8 cellular contexts compared by ENCODE assay signal in the genomic region with DNA sequence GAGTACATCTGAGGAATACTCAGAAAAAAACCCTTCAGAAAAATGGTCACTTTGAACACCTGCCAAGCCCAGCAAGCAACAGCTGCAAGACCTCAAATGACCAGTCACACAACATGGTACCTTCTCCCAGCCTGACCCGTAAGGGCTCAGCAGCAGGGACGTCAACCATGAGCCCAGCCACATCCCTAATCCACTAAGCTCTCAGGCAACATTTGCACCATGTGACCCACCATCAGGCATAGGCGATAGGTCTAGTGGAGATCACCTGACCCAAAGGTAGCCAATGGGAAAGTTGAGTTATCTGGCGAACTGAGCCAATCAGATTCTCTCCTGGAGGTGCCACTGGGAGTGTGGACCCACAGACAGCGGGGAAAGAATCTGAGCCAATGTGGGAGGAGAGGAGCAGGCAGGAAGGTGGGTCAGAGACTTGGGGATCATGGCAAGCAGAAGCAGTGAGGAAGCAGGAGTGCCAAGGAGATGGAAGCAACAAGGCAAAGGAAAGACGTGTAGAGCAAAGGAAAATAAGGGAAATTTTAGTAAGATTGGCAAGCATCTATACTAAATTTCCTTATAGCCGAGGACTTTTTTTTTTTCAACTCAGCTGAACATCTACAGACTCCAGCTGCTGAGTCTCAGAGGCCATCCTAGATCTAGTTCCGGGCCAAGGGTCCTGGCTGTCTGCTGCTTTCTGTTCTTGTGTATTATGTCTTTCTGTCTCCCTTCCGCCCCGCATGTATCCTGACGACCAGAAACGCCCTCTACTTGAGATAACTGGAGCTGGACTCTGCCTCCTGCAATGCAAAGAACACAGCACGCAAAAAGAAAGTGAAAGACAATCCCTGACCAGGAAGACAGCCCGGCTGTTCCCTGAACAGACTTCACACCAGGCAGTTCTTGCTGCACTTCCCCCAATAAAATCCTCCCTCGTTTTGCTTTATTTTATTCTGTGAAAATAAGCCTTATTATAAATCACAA. TPM values are rescaled to one million over a fixed set of nuclear protein-coding genes. Genes with fewer than 3 reads are reported as not detected.
DNase-seq lines count a peak whose midpoint lies in the region; ATAC-seq and TF ChIP-seq lines count a peak whose summit lies in the region.

No MANE protein-coding gene starts in this region.

- CTCF ChIA-PET in activated CD4-positive, alpha-beta T cell treated with anti-CD3 and anti-CD28 coated beads for 36 hours (lab: Charles Lee): interaction anchor here (0.6 to 1.4 kb wide), 8 partner anchors 37 to 614 kb away, joined by 3 to 8 read pairs (median 3); partner anchors contain the start of gene PLAAT4

- H4K20me1 ChIP-seq in KMS-11 (ENCODE audit: insufficient read depth): no peaks in the 10 kb centered on the region

- H3K36me3 ChIP-seq in KMS-11 (ENCODE audit: insufficient read depth): no peaks in the 10 kb centered on the region
- H3K36me3 ChIP-seq in skeletal muscle tissue (ENCODE audit: control insufficient read depth in 3 of 3, insufficient read depth in 3 of 3, low read length in 3 of 3): peaks cover 0 to 4% (median 3%) of the 10 kb centered on the region in 3 donors

- H3K27me3 ChIP-seq in KMS-11 (ENCODE audit: insufficient read depth, low read depth): no peaks in the 10 kb centered on the region
- H3K27me3 ChIP-seq in skeletal muscle tissue (ENCODE audit: control insufficient read depth in 3 of 3, insufficient read depth in 3 of 3, low read length in 3 of 3): no peaks in the 10 kb centered on the region

- H3K4me2 ChIP-seq in KMS-11: peak overlapping the region; percentile 38

- H3K4me3 ChIP-seq in KMS-11 (IDR thresholded peaks at IDR 0.05; ENCODE audit: insufficient read depth, low read depth, low read length) (no peak overlapping the region), skeletal muscle tissue (ENCODE audit: low read length in 3 of 3) (peak overlapping the region; percentile 59 to 75 (median 64))

- H3K9me3 Mint-ChIP-seq in activated CD4-positive, alpha-beta T cell treated with anti-CD3 and anti-CD28 coated beads for 36 hours (ENCODE audit: low read depth): peaks cover 3% of the 10 kb centered on the region
- no peaks in the 10 kb centered on the region for H3K9me3 Mint-ChIP-seq in activated naive CD8-positive, alpha-beta T cell (ENCODE audit: low read depth)

- peak overlapping the region; percentile 60 for H2AFZ ChIP-seq in KMS-11 (ENCODE audit: low read depth)

- H3K9me3 ChIP-seq in skeletal muscle tissue (ENCODE audit: control insufficient read depth in 3 of 3, low read length in 3 of 3): no peaks in the 10 kb centered on the region

- peak; percentile 46 for DNase-seq in activated CD4-positive, alpha-beta T cell treated with anti-CD3 and anti-CD28 coated beads for 36 hours
- DNase-seq in activated CD4-positive, alpha-beta T cell treated with anti-CD3 and anti-CD28 coated beads for 1 hour: no peak
- DNase-seq in hepatic stellate cell (ENCODE audit: low spot score) (peak; percentile 60), SK-N-DZ (ENCODE audit: low spot score) (no peak), foreskin melanocyte (no peak)

- peaks cover 16% of the 10 kb centered on the region for H3K4me1 Mint-ChIP-seq in activated CD4-positive, alpha-beta T cell treated with anti-CD3 and anti-CD28 coated beads for 36 hours
- peaks cover 30% of the 10 kb centered on the region for H3K4me1 Mint-ChIP-seq in activated naive CD8-positive, alpha-beta T cell (ENCODE audit: low read depth)

- intact Hi-C loops in activated CD4-positive, alpha-beta T cell treated with anti-CD3 and anti-CD28 coated beads for 36 hours (cut with DNase I, micrococcal nuclease): loop anchor here in 1 of 2 experiments (5.0 kb wide), 1 partner anchor 53 kb away; no protein-coding TSS in a partner anchor

- H3K36me3 Mint-ChIP-seq in activated CD4-positive, alpha-beta T cell treated with anti-CD3 and anti-CD28 coated beads for 36 hours (ENCODE audit: low read depth): no peaks in the 10 kb centered on the region
- peaks cover 4% of the 10 kb centered on the region for H3K36me3 Mint-ChIP-seq in activated naive CD8-positive, alpha-beta T cell

- H3K27me3 Mint-ChIP-seq in activated CD4-positive, alpha-beta T cell treated with anti-CD3 and anti-CD28 coated beads for 36 hours: no peaks in the 10 kb centered on the region
- no peaks in the 10 kb centered on the region for H3K27me3 Mint-ChIP-seq in activated naive CD8-positive, alpha-beta T cell

- peak overlapping the region; percentile 6; the same call in 1 of the 2 replicates for H3K9ac ChIP-seq in KMS-11
- H3K9ac ChIP-seq in skeletal muscle tissue (ENCODE audit: low read depth in 1 of 3, low read length in 3 of 3): peak overlapping the region; percentile 48 to 76 (median 55)

- no peak for TF ChIP-seq CTCF in KMS-11 (conservative IDR thresholded peaks at IDR 0.05; ENCODE audit: low read depth, low read length)

- POLR2A ChIA-PET in activated CD4-positive, alpha-beta T cell treated with anti-CD3 and anti-CD28 coated beads for 36 hours (lab: Charles Lee): interaction anchor here (0.6 kb wide), 1 partner anchor 33 kb away, joined by 3 read pairs; no protein-coding TSS in a partner anchor

- H3K4me1 ChIP-seq in KMS-11 (ENCODE audit: low read depth, poor library complexity, severe bottlenecking) (peaks cover 7% of the 10 kb centered on the region), skeletal muscle tissue (ENCODE audit: control insufficient read depth in 3 of 3, insufficient read depth in 3 of 3, low read length in 3 of 3) (peaks cover 17 to 28% (median 19%) of the 10 kb centered on the region in 3 donors)

- no peaks in the 10 kb centered on the region for H3K79me2 ChIP-seq in KMS-11 (ENCODE audit: insufficient read depth, low read depth)

- peak overlapping the region; percentile 56 for H3K4me3 Mint-ChIP-seq in activated CD4-positive, alpha-beta T cell treated with anti-CD3 and anti-CD28 coated beads for 36 hours
- peak overlapping the region; percentile 85 for H3K4me3 Mint-ChIP-seq in activated naive CD8-positive, alpha-beta T cell

- H3K27ac ChIP-seq in KMS-11 (peak overlapping the region; percentile 38), skeletal muscle tissue (ENCODE audit: low read depth, low read length) (peak overlapping the region; percentile 77)

- peak overlapping the region; percentile 79 for H3K27ac Mint-ChIP-seq in activated CD4-positive, alpha-beta T cell treated with anti-CD3 and anti-CD28 coated beads for 36 hours
- peak overlapping the region; percentile 85 for H3K27ac Mint-ChIP-seq in activated naive CD8-positive, alpha-beta T cell

- peak; percentile 84 for ATAC-seq in activated CD4-positive, alpha-beta T cell treated with anti-CD3 and anti-CD28 coated beads for 36 hours

RNA-seq across cellular contexts. Expression of gene PLAAT2, which starts 11.0 kb away (rescaled TPM):
- not detected for total RNA-seq in activated CD4-positive, alpha-beta T cell treated with anti-CD3 and anti-CD28 coated beads for 36 hours
- total RNA-seq in skeletal muscle tissue: not detected
- polyA plus RNA-seq in SK-N-DZ (2014; cell fraction: cytosol; rRNA removed): not detected in 2 replicates
- polyA plus RNA-seq in SK-N-DZ (2014; cell fraction: nucleus; rRNA removed): not detected in 2 replicates

RNA-seq across cellular contexts. Expression of gene PLAAT4, which starts 37.6 kb away (rescaled TPM):
- total RNA-seq in activated CD4-positive, alpha-beta T cell treated with anti-CD3 and anti-CD28 coated beads for 36 hours: 10 to 100 TPM; 16.8 to 18.7 TPM
- 6.3 TPM for total RNA-seq in skeletal muscle tissue
- not detected in 2 replicates for polyA plus RNA-seq in SK-N-DZ (2014; cell fraction: cytosol; rRNA removed)
- not detected in 2 replicates for polyA plus RNA-seq in SK-N-DZ (2014; cell fraction: nucleus; rRNA removed)

RNA-seq across cellular contexts. Expression of gene PLAAT3, which starts 40.1 kb away (rescaled TPM):
- 1 to 10 TPM; 1.8 to 3.1 TPM for total RNA-seq in activated CD4-positive, alpha-beta T cell treated with anti-CD3 and anti-CD28 coated beads for 36 hours
- 19.8 TPM for total RNA-seq in skeletal muscle tissue
- polyA plus RNA-seq in SK-N-DZ (2014; cell fraction: cytosol; rRNA removed): not detected in 2 replicates
- not detected in 2 replicates for polyA plus RNA-seq in SK-N-DZ (2014; cell fraction: nucleus; rRNA removed)

Comparison
In these comparisons a context has a peak if more than half of its experiments do, and no peak if none do; other contexts are left out.
1. DNase-seq: peak in activated CD4-positive, alpha-beta T cell treated with anti-CD3 and anti-CD28 coated beads for 36 hours (single experiment) and hepatic stellate cell (single experiment); none in activated CD4-positive, alpha-beta T cell treated with anti-CD3 and anti-CD28 coated beads for 1 hour (single experiment), SK-N-DZ (single experiment) and foreskin melanocyte (single experiment).